In genomic region chr10:121741246-121741645, GRCh38 we compare ENCODE assay signal across 14 cellular contexts.
"Had no signal": no experiment of that assay in that cellular context is flagged by ENCODE, and none has a peak within 500 bp of the region (broad histone marks: within the 10 kb centered on the region; RNA-seq: fewer than 3 reads in every experiment).

No MANE protein-coding gene starts in this region.

- H3K27me3 ChIP-seq: gastroesophageal sphincter, pancreas had no signal

- H3K4me3 Mint-ChIP-seq: activated CD4-positive, alpha-beta memory T cell treated with anti-CD3 and anti-CD28 coated beads for 36 hours; neural crest cell; stimulated activated naive CD8-positive, alpha-beta T cell treated with anti-CD3 and anti-CD28 coated beads, Interleukin-15, Interleukin-2, amounts not matched to agents 100 ng/mL and 50 ng/mL, for 24 hours had no signal

- H3K9me3 Mint-ChIP-seq: activated CD4-positive, alpha-beta memory T cell treated with anti-CD3 and anti-CD28 coated beads for 36 hours; neural crest cell; stimulated activated naive CD8-positive, alpha-beta T cell treated with anti-CD3 and anti-CD28 coated beads, Interleukin-15, Interleukin-2, amounts not matched to agents 100 ng/mL and 50 ng/mL, for 24 hours had no signal

- H3K27ac ChIP-seq: gastroesophageal sphincter, pancreas, thoracic aorta had no signal

- H3K4me3 ChIP-seq: gastroesophageal sphincter, pancreas, thoracic aorta had no signal

- ATAC-seq: gastroesophageal sphincter, pancreas had no signal

- H3K27ac Mint-ChIP-seq: activated CD4-positive, alpha-beta memory T cell treated with anti-CD3 and anti-CD28 coated beads for 36 hours; stimulated activated naive CD8-positive, alpha-beta T cell treated with anti-CD3 and anti-CD28 coated beads, Interleukin-15, Interleukin-2, amounts not matched to agents 100 ng/mL and 50 ng/mL, for 24 hours had no signal

- H3K9me3 ChIP-seq: gastroesophageal sphincter, pancreas, thoracic aorta had no signal

- DNase-seq: activated CD4-positive, alpha-beta memory T cell treated with anti-CD3 and anti-CD28 coated beads for 36 hours; activated CD4-positive, alpha-beta T cell treated with anti-CD3 and anti-CD28 coated beads for 1 hour; activated naive CD4-positive, alpha-beta T cell; central memory CD4-positive, alpha-beta T cell; cortex of kidney; effector memory CD4-positive, alpha-beta T cell; pancreas; stimulated activated CD4-positive, alpha-beta T cell treated with anti-CD3 and anti-CD28 coated beads, Interleukin-4, amount 100 ng/mL, for 1 hour; stimulated activated CD8-positive, alpha-beta memory T cell treated with anti-CD3 and anti-CD28 coated beads, Interleukin-4, amount 100 ng/mL, for 48 hours had no signal

- H3K36me3 ChIP-seq: pancreas, thoracic aorta had no signal

- H3K4me1 ChIP-seq: gastroesophageal sphincter, pancreas had no signal

- FAIRE-seq: keratinocyte, pancreas had no signal
